12 cellular contexts compared by ENCODE assay signal in the genomic region with DNA sequence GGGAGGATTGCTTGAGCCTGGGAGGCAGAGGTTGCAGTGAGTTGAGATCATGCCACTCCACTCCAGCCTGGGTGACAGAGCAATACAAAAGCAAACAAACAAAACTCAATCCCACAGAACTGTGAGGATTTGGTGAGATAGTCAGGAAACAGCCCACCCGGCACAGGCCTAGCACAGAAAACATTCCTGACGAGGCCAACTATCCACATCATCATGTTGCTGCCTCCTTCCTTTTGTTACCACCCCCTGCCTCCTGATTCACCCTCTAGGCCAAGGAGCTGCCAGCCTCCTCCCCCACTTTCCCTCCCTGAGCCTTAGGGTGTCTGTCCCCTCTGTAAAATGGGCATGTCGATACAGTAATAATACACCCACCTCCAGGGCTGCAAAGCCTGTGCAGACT. TPM values are rescaled to one million over a fixed set of nuclear protein-coding genes. Genes with fewer than 3 reads are reported as not detected.
DNase-seq lines count a peak whose midpoint lies in the region; ATAC-seq and TF ChIP-seq lines count a peak whose summit lies in the region.
"Had no signal": no experiment of that assay in that cellular context is flagged by ENCODE, and none has a peak within 500 bp of the region (broad histone marks: within the 10 kb centered on the region; RNA-seq: fewer than 3 reads in every experiment).

No MANE protein-coding gene starts in this region.

- no peaks in the 10 kb centered on the region for H3K9me3 Mint-ChIP-seq in CD4-positive, alpha-beta T cell
- H3K9me3 Mint-ChIP-seq in chondrocyte (ENCODE audit: low read depth): no peaks in the 10 kb centered on the region
- H3K9me3 Mint-ChIP-seq in natural killer cell treated with Interleukin-12 subunit alpha and Interleukin-12 subunit beta and Interleukin-15 and Interleukin-18, amount 100 ng/mL, for 72 hours: no peaks in the 10 kb centered on the region
- H3K9me3 Mint-ChIP-seq: neural progenitor cell had no signal

- peak overlapping the region; percentile 1 for H3K27ac ChIP-seq in CD4-positive, alpha-beta T cell (ENCODE audit: low read depth, low read length)
- no peak overlapping the region for H3K27ac ChIP-seq in HEK293 (ENCODE audit: extremely low read depth, low read depth, low read length)
- H3K27ac ChIP-seq in heart left ventricle: no peak overlapping the region
- H3K27ac ChIP-seq: neural progenitor cell had no signal

- ATAC-seq in CD4-positive, alpha-beta T cell (ENCODE audit: poor library complexity): no peak
- no peak for ATAC-seq in natural killer cell treated with Interleukin-12 subunit alpha and Interleukin-12 subunit beta and Interleukin-15 and Interleukin-18, amount 100 ng/mL, for 72 hours
- ATAC-seq in heart left ventricle: no peak

- no peak for TF ChIP-seq CTCF in CD4-positive, alpha-beta T cell (IDR thresholded peaks at IDR 0.05)
- TF ChIP-seq CTCF in HEK293 (tag by site-specific recombination; IDR thresholded peaks at IDR 0.05) (no peak), chondrocyte (IDR thresholded peaks at IDR 0.05) (no peak), heart left ventricle (IDR thresholded peaks at IDR 0.05) (no peak)

- H3K4me3 Mint-ChIP-seq in CD4-positive, alpha-beta T cell: no peak overlapping the region
- H3K4me3 Mint-ChIP-seq in chondrocyte (ENCODE audit: unreplicated experiment): no peak overlapping the region
- no peak overlapping the region for H3K4me3 Mint-ChIP-seq in natural killer cell treated with Interleukin-12 subunit alpha and Interleukin-12 subunit beta and Interleukin-15 and Interleukin-18, amount 100 ng/mL, for 72 hours
- H3K4me3 Mint-ChIP-seq: neural progenitor cell had no signal

- no peak for TF ChIP-seq POLR2A in heart left ventricle (IDR thresholded peaks at IDR 0.05)

- no peak for DNase-seq in CD4-positive, alpha-beta T cell
- DNase-seq in chondrocyte (ENCODE audit: low spot score) (peak; percentile 22), NCI-H2029 treated with DMSO at 0.1 percent for 48 hours (lab: John Stamatoyannopoulos, UW) (no peak), heart left ventricle (no peak), NCI-H2107 treated with DMSO at 0.1 percent for 48 hours (lab: John Stamatoyannopoulos, UW; ENCODE audit: unreplicated experiment) (no peak)
- DNase-seq in natural killer cell treated with Interleukin-12 subunit alpha and Interleukin-12 subunit beta and Interleukin-15 and Interleukin-18, amount 100 ng/mL, for 72 hours (ENCODE audit: low spot score): no peak
- DNase-seq: NK-92 treated with Interleukin-12 subunit alpha and Interleukin-12 subunit beta, amount 100 ng/mL, for 24 hours; stimulated activated CD4-positive, alpha-beta T cell treated with anti-CD3 and anti-CD28 coated beads, Interleukin-12 subunit alpha, Interleukin-12 subunit beta, amount 100 ng/mL, for 4 hours had no signal

- POLR2A ChIA-PET in CD4-positive, alpha-beta T cell (lab: Charles Lee): no interaction called here
- POLR2A ChIA-PET in HEK293 (lab: Yijun Ruan, JAX): no interaction called here

- H3K4me1 ChIP-seq in HEK293 (ENCODE audit: control insufficient read depth, insufficient read depth, low read length) (no peaks in the 10 kb centered on the region), heart left ventricle (peaks cover 0 to 69% (median 20%) of the 10 kb centered on the region in 12 donors)
- H3K4me1 ChIP-seq: neural progenitor cell had no signal

- peaks cover 91% of the 10 kb centered on the region for H3K4me1 Mint-ChIP-seq in CD4-positive, alpha-beta T cell (ENCODE audit: low read depth)
- peaks cover 28% of the 10 kb centered on the region for H3K4me1 Mint-ChIP-seq in chondrocyte (ENCODE audit: low read depth)
- peaks cover 72 to 73% of the 10 kb centered on the region in 2 donors for H3K4me1 Mint-ChIP-seq in natural killer cell treated with Interleukin-12 subunit alpha and Interleukin-12 subunit beta and Interleukin-15 and Interleukin-18, amount 100 ng/mL, for 72 hours (ENCODE audit: low read depth in 2 of 2)

- peaks cover 90% of the 10 kb centered on the region for H3K36me3 Mint-ChIP-seq in CD4-positive, alpha-beta T cell (ENCODE audit: low read depth)
- H3K36me3 Mint-ChIP-seq in chondrocyte (ENCODE audit: low read depth): peaks cover 16% of the 10 kb centered on the region
- H3K36me3 Mint-ChIP-seq in natural killer cell treated with Interleukin-12 subunit alpha and Interleukin-12 subunit beta and Interleukin-15 and Interleukin-18, amount 100 ng/mL, for 72 hours: peaks cover 3% of the 10 kb centered on the region

- H3K9me3 ChIP-seq in CD4-positive, alpha-beta T cell (ENCODE audit: control insufficient read depth, low read length): no peaks in the 10 kb centered on the region
- no peaks in the 10 kb centered on the region for H3K9me3 ChIP-seq in HEK293 (ENCODE audit: control insufficient read depth, insufficient read depth, low read depth, low read length)
- no peaks in the 10 kb centered on the region for H3K9me3 ChIP-seq in heart left ventricle

- WGBS in heart left ventricle, 4 donors: 75 to 94% (median 89%) methylated on average over 3 of the region's 3 CpGs

- intact Hi-C loops in CD4-positive, alpha-beta T cell (cut with DNase I, micrococcal nuclease): no loop called here
- intact Hi-C loops in heart left ventricle (cut with DNase I): no loop called here

- peak overlapping the region; percentile 87 for H3K27ac Mint-ChIP-seq in CD4-positive, alpha-beta T cell
- peak overlapping the region; percentile 49 for H3K27ac Mint-ChIP-seq in chondrocyte (ENCODE audit: unreplicated experiment)
- peak overlapping the region; percentile 77 to 96 for H3K27ac Mint-ChIP-seq in natural killer cell treated with Interleukin-12 subunit alpha and Interleukin-12 subunit beta and Interleukin-15 and Interleukin-18, amount 100 ng/mL, for 72 hours
- H3K27ac Mint-ChIP-seq: neural progenitor cell had no signal

- H3K4me3 ChIP-seq in HEK293 (ENCODE audit: low read depth, low read length) (no peak overlapping the region), heart left ventricle (no peak overlapping the region)
- H3K4me3 ChIP-seq: neural progenitor cell had no signal

- H3K36me3 ChIP-seq in HEK293 (ENCODE audit: control insufficient read depth in 2 of 2, insufficient read depth in 1 of 2, low read length in 2 of 2): peaks cover 0 to 10% of the 10 kb centered on the region in 2 experiments; a peak in 1 of 3 replicates
- peaks cover 0 to 56% (median 0%) of the 10 kb centered on the region in 9 donors for H3K36me3 ChIP-seq in heart left ventricle
- H3K36me3 ChIP-seq: neural progenitor cell had no signal

- no peaks in the 10 kb centered on the region for H3K27me3 ChIP-seq in CD4-positive, alpha-beta T cell (ENCODE audit: control insufficient read depth, insufficient read depth, low read length)
- H3K27me3 ChIP-seq in heart left ventricle: no peaks in the 10 kb centered on the region
- H3K27me3 ChIP-seq: neural progenitor cell had no signal

- no peaks in the 10 kb centered on the region for H3K27me3 Mint-ChIP-seq in CD4-positive, alpha-beta T cell
- no peaks in the 10 kb centered on the region for H3K27me3 Mint-ChIP-seq in chondrocyte (ENCODE audit: low read depth)
- H3K27me3 Mint-ChIP-seq in natural killer cell treated with Interleukin-12 subunit alpha and Interleukin-12 subunit beta and Interleukin-15 and Interleukin-18, amount 100 ng/mL, for 72 hours: no peaks in the 10 kb centered on the region

- CTCF ChIA-PET in CD4-positive, alpha-beta T cell (lab: Charles Lee): no interaction called here
- CTCF ChIA-PET in HEK293 (lab: Yijun Ruan, JAX): no interaction called here

TF ChIP-seq in HEK293, 187 proteins besides CTCF, POLR2A, EP300 and RAD21:
- peak; percentile 25; the same call in 1 of the 2 replicates for TF ChIP-seq ZFHX2 (tag by site-specific recombination; conservative IDR thresholded peaks at IDR 0.05)
- peak; percentile 45 for TF ChIP-seq EGR2 (tag by site-specific recombination; IDR thresholded peaks at IDR 0.05; ENCODE audit: low read depth)
- TF ChIP-seq ZNF777 (tag by site-specific recombination; IDR thresholded peaks at IDR 0.05; ENCODE audit: borderline replicate concordance): no peak
TF ChIP-seq in HEK293: peak in this region for 2.

RNA-seq across cellular contexts. Expression of gene STK10, which starts 39.0 kb away (rescaled TPM):
- 100 to 1,000 TPM; 211 to 229 TPM for total RNA-seq in CD4-positive, alpha-beta T cell
- total RNA-seq in chondrocyte (32.9 to 52.7 TPM (median 45.9 TPM) in 3 replicates), heart left ventricle (10 to 100 TPM in 5 of 9 donors, 1 to 10 TPM in 4; 5.5 to 52.9 (median 10.3) TPM)
- 100 to 1,000 TPM; 199 to 218 TPM for total RNA-seq in natural killer cell treated with Interleukin-12 subunit alpha and Interleukin-12 subunit beta and Interleukin-15 and Interleukin-18, amount 100 ng/mL, for 72 hours
- polyA plus RNA-seq in heart left ventricle: 10 to 100 TPM in 1 of 2 donors, 1 to 10 TPM in 1; 5.7 to 10.2 TPM

RNA-seq across cellular contexts. Expression of gene EFCAB9, which starts 44.9 kb away (rescaled TPM):
- not detected for total RNA-seq in CD4-positive, alpha-beta T cell
- total RNA-seq in chondrocyte: not detected in 3 replicates
- not detected for total RNA-seq in natural killer cell treated with Interleukin-12 subunit alpha and Interleukin-12 subunit beta and Interleukin-15 and Interleukin-18, amount 100 ng/mL, for 72 hours
- total RNA-seq in heart left ventricle: not detected
- not detected for polyA plus RNA-seq in heart left ventricle
- total RNA-seq: aorta, epithelial cell of proximal tubule had no signal
- polyA plus RNA-seq: aorta had no signal
